21 cellular contexts compared by ENCODE assay signal in genomic region chr3:153889905-153890334, GRCh38.
DNase-seq lines count a peak whose midpoint lies in the region; ATAC-seq and TF ChIP-seq lines count a peak whose summit lies in the region.
"Had no signal": no experiment of that assay in that cellular context is flagged by ENCODE, and none has a peak within 500 bp of the region (broad histone marks: within the 10 kb centered on the region; RNA-seq: fewer than 3 reads in every experiment).

No MANE protein-coding gene starts in this region.

- TF ChIP-seq CTCF in nephron progenitor cell (IDR thresholded peaks at IDR 0.05): no peak

- CTCF ChIA-PET in activated CD4-positive, alpha-beta memory T cell treated with anti-CD3 and anti-CD28 coated beads, Interleukin-2, amount 10 ng/mL, durations not matched to agents 7 days and 5 days (lab: Charles Lee): no interaction called here

- DNase-seq in NCI-H510A (lab: John Stamatoyannopoulos, UW) (no peak), hippocampal formation (lab: John Stamatoyannopoulos, UW) (no peak), nephron progenitor cell (no peak)
- DNase-seq in activated CD4-positive, alpha-beta memory T cell treated with anti-CD3 and anti-CD28 coated beads, Interleukin-2, amount 10 ng/mL, durations not matched to agents 7 days and 5 days: no peak
- DNase-seq: activated CD4-positive, alpha-beta T cell treated with anti-CD3 and anti-CD28 coated beads for 48 hours; activated naive CD8-positive, alpha-beta T cell treated with anti-CD3 and anti-CD28 coated beads, Interleukin-2, amount 10 ng/mL, durations not matched to agents 7 days and 5 days; AML-193; cortex of kidney; DMS53; glutamatergic neuron; mesendoderm; naive B cell; NCI-H1092 treated with DMSO at 0.1 percent for 48 hours; right cardiac atrium; stimulated activated CD4-positive, alpha-beta T cell treated with anti-CD3 and anti-CD28 coated beads, Interleukin-12 subunit alpha, Interleukin-12 subunit beta, amount 100 ng/mL, for 4 hours; substantia nigra had no signal

- no peaks in the 10 kb centered on the region for H3K36me3 Mint-ChIP-seq in nephron progenitor cell (ENCODE audit: low read depth)
- H3K36me3 Mint-ChIP-seq in activated CD4-positive, alpha-beta memory T cell treated with anti-CD3 and anti-CD28 coated beads, Interleukin-2, amount 10 ng/mL, durations not matched to agents 7 days and 5 days (ENCODE audit: low read depth): no peaks in the 10 kb centered on the region
- H3K36me3 Mint-ChIP-seq: activated naive CD8-positive, alpha-beta T cell treated with anti-CD3 and anti-CD28 coated beads, Interleukin-2, amount 10 ng/mL, durations not matched to agents 7 days and 5 days; naive B cell had no signal

- no peaks in the 10 kb centered on the region for H3K9me3 Mint-ChIP-seq in nephron progenitor cell
- no peaks in the 10 kb centered on the region for H3K9me3 Mint-ChIP-seq in activated CD4-positive, alpha-beta memory T cell treated with anti-CD3 and anti-CD28 coated beads, Interleukin-2, amount 10 ng/mL, durations not matched to agents 7 days and 5 days
- H3K9me3 Mint-ChIP-seq: activated naive CD8-positive, alpha-beta T cell treated with anti-CD3 and anti-CD28 coated beads, Interleukin-2, amount 10 ng/mL, durations not matched to agents 7 days and 5 days; naive B cell; T-helper 1 cell treated with Interleukin-12 subunit alpha and Interleukin-12 subunit beta and Interleukin-4 antibody, amounts not matched to agents 30 μg/mL and 1 μg/mL, for 36 hours had no signal

- H3K4me1 Mint-ChIP-seq in nephron progenitor cell: no peaks in the 10 kb centered on the region
- no peaks in the 10 kb centered on the region for H3K4me1 Mint-ChIP-seq in activated CD4-positive, alpha-beta memory T cell treated with anti-CD3 and anti-CD28 coated beads, Interleukin-2, amount 10 ng/mL, durations not matched to agents 7 days and 5 days
- H3K4me1 Mint-ChIP-seq: activated naive CD8-positive, alpha-beta T cell treated with anti-CD3 and anti-CD28 coated beads, Interleukin-2, amount 10 ng/mL, durations not matched to agents 7 days and 5 days; naive B cell had no signal

- H3K27me3 Mint-ChIP-seq in nephron progenitor cell (ENCODE audit: low read depth, poor library complexity): no peaks in the 10 kb centered on the region
- H3K27me3 Mint-ChIP-seq in activated CD4-positive, alpha-beta memory T cell treated with anti-CD3 and anti-CD28 coated beads, Interleukin-2, amount 10 ng/mL, durations not matched to agents 7 days and 5 days: no peaks in the 10 kb centered on the region
- H3K27me3 Mint-ChIP-seq: activated naive CD8-positive, alpha-beta T cell treated with anti-CD3 and anti-CD28 coated beads, Interleukin-2, amount 10 ng/mL, durations not matched to agents 7 days and 5 days; naive B cell had no signal

- no peak overlapping the region for H3K27ac Mint-ChIP-seq in nephron progenitor cell
- H3K27ac Mint-ChIP-seq in activated CD4-positive, alpha-beta memory T cell treated with anti-CD3 and anti-CD28 coated beads, Interleukin-2, amount 10 ng/mL, durations not matched to agents 7 days and 5 days: no peak overlapping the region
- H3K27ac Mint-ChIP-seq: activated naive CD8-positive, alpha-beta T cell treated with anti-CD3 and anti-CD28 coated beads, Interleukin-2, amount 10 ng/mL, durations not matched to agents 7 days and 5 days; naive B cell; T-helper 1 cell treated with Interleukin-12 subunit alpha and Interleukin-12 subunit beta and Interleukin-4 antibody, amounts not matched to agents 30 μg/mL and 1 μg/mL, for 36 hours had no signal

- ATAC-seq in GM18498 (IDR thresholded peaks at IDR 0.05; ENCODE audit: unreplicated experiment) (peak; percentile 63), GM19324 (IDR thresholded peaks at IDR 0.05; ENCODE audit: low FRiP score, unreplicated experiment) (peak; percentile 63), GM21825 (IDR thresholded peaks at IDR 0.05; ENCODE audit: unreplicated experiment) (peak; percentile 44), HG03108 (IDR thresholded peaks at IDR 0.05; ENCODE audit: unreplicated experiment) (peak; percentile 56)
- ATAC-seq: right cardiac atrium had no signal

- POLR2A ChIA-PET in activated CD4-positive, alpha-beta memory T cell treated with anti-CD3 and anti-CD28 coated beads, Interleukin-2, amount 10 ng/mL, durations not matched to agents 7 days and 5 days (lab: Charles Lee): no interaction called here

- no peak overlapping the region for H3K4me3 Mint-ChIP-seq in nephron progenitor cell
- no peak overlapping the region for H3K4me3 Mint-ChIP-seq in activated CD4-positive, alpha-beta memory T cell treated with anti-CD3 and anti-CD28 coated beads, Interleukin-2, amount 10 ng/mL, durations not matched to agents 7 days and 5 days
- H3K4me3 Mint-ChIP-seq: activated naive CD8-positive, alpha-beta T cell treated with anti-CD3 and anti-CD28 coated beads, Interleukin-2, amount 10 ng/mL, durations not matched to agents 7 days and 5 days; naive B cell; T-helper 1 cell treated with Interleukin-12 subunit alpha and Interleukin-12 subunit beta and Interleukin-4 antibody, amounts not matched to agents 30 μg/mL and 1 μg/mL, for 36 hours had no signal
